Comparison of ENCODE assay signal across 12 cellular contexts in genomic region chr21:39712976-39713375, GRCh38. TPM values are rescaled to one million over a fixed set of nuclear protein-coding genes. Genes with fewer than 3 reads are reported as not detected.
DNase-seq lines count a peak whose midpoint lies in the region; ATAC-seq and TF ChIP-seq lines count a peak whose summit lies in the region.
"Had no signal": no experiment of that assay in that cellular context is flagged by ENCODE, and none has a peak within 500 bp of the region (broad histone marks: within the 10 kb centered on the region; RNA-seq: fewer than 3 reads in every experiment).

No MANE protein-coding gene starts in this region.

- H3K9me2 ChIP-seq in GM23338 (ENCODE audit: insufficient read depth), result peaks cover 27% of the 10 kb centered on the region

- H2AFZ ChIP-seq in GM23338, result no peak overlapping the region

- H3K4me2 ChIP-seq in GM23338, result no peak overlapping the region

- H3K27ac Mint-ChIP-seq in GM23338, result no peak overlapping the region
- no peak overlapping the region for H3K27ac Mint-ChIP-seq in stimulated activated naive CD8-positive, alpha-beta T cell treated with anti-CD3 and anti-CD28 coated beads, Interleukin-15, amount 100 ng/mL, for 72 hours

- ATAC-seq in GM23338 (peak; percentile 71), GM19463 (IDR thresholded peaks at IDR 0.05; ENCODE audit: unreplicated experiment) (no peak)
- no peak for ATAC-seq in stimulated activated naive CD8-positive, alpha-beta T cell treated with anti-CD3 and anti-CD28 coated beads, Interleukin-15, amount 100 ng/mL, for 72 hours

- peak in 1 of 2 experiments; percentile 64; a peak in 3 of 4 replicates for TF ChIP-seq CTCF in GM23338 (conservative IDR thresholded peaks at IDR 0.05; ENCODE audit: low read depth in 2 of 2)

- H3K4me1 ChIP-seq in GM23338 (ENCODE audit: insufficient read depth), result peaks cover 14% of the 10 kb centered on the region

- H3K36me3 Mint-ChIP-seq in GM23338 (ENCODE audit: low read depth), result peaks cover 35% of the 10 kb centered on the region

- no peak overlapping the region for H3K4me3 Mint-ChIP-seq in GM23338
- H3K4me3 Mint-ChIP-seq in stimulated activated naive CD8-positive, alpha-beta T cell treated with anti-CD3 and anti-CD28 coated beads, Interleukin-15, amount 100 ng/mL, for 72 hours, result no peak overlapping the region

- H3K27me3 Mint-ChIP-seq in GM23338 (ENCODE audit: insufficient read depth, low read depth, poor library complexity), result peaks cover 6% of the 10 kb centered on the region
- peaks cover 14% of the 10 kb centered on the region for H3K27me3 Mint-ChIP-seq in stimulated activated naive CD8-positive, alpha-beta T cell treated with anti-CD3 and anti-CD28 coated beads, Interleukin-15, amount 100 ng/mL, for 72 hours

- no peaks in the 10 kb centered on the region for H4K20me1 ChIP-seq in GM23338 (replicated peaks; ENCODE audit: insufficient read depth)

- no peaks in the 10 kb centered on the region for H3K79me2 ChIP-seq in GM23338 (replicated peaks; ENCODE audit: insufficient read depth)

- H3K9me3 Mint-ChIP-seq in GM23338, result no peaks in the 10 kb centered on the region; the same call in none of the 3 replicates
- H3K9me3 Mint-ChIP-seq in stimulated activated naive CD8-positive, alpha-beta T cell treated with anti-CD3 and anti-CD28 coated beads, Interleukin-15, amount 100 ng/mL, for 72 hours, result no peaks in the 10 kb centered on the region

- H3K27ac ChIP-seq in GM23338 (ENCODE audit: low read depth), result no peak overlapping the region

- H3F3A ChIP-seq in GM23338 (replicated peaks; ENCODE audit: low read depth), result no peaks in the 10 kb centered on the region

- peaks cover 8% of the 10 kb centered on the region for H3K4me1 Mint-ChIP-seq in GM23338
- no peaks in the 10 kb centered on the region for H3K4me1 Mint-ChIP-seq in stimulated activated naive CD8-positive, alpha-beta T cell treated with anti-CD3 and anti-CD28 coated beads, Interleukin-15, amount 100 ng/mL, for 72 hours

- no peaks in the 10 kb centered on the region for H3K27me3 ChIP-seq in GM23338 (ENCODE audit: insufficient read depth)

- no peak overlapping the region for H3K4me3 ChIP-seq in GM23338

- DNase-seq in GM23338 (ENCODE audit: low spot score), result peak; percentile 52
- DNase-seq in NCI-H1092 treated with DMSO at 0.1 percent for 48 hours (lab: John Stamatoyannopoulos, UW), result peak; percentile 50
- peak; percentile 39 for DNase-seq in RPMI8226
- peak; percentile 36 for DNase-seq in myocyte (ENCODE audit: low read depth)
- no peak for DNase-seq in stimulated activated naive CD8-positive, alpha-beta T cell treated with anti-CD3 and anti-CD28 coated beads, Interleukin-15, amount 100 ng/mL, for 72 hours
- no peak for DNase-seq in kidney tubule cell (ENCODE audit: low spot score)
- DNase-seq: activated naive CD4-positive, alpha-beta T cell treated with anti-CD3 and anti-CD28 coated beads, Interleukin-2, amount 50 U/mL, for 16 hours; central memory CD4-positive, alpha-beta T cell; head of caudate nucleus; KG1; NCI-H446 had no signal

- no peaks in the 10 kb centered on the region; the same call in 1 of the 2 replicates for H3K36me3 ChIP-seq in GM23338 (ENCODE audit: insufficient read depth)

TF ChIP-seq in GM23338, 12 proteins besides CTCF, POLR2A, EP300 and RAD21:
- no peak for TF ChIP-seq POLR2AphosphoS5 (IDR thresholded peaks at IDR 0.05; ENCODE audit: low read depth)
- TF ChIP-seq ZNF462 (CRISPR knock-in tag; IDR thresholded peaks at IDR 0.05), result no peak
- no peak for TF ChIP-seq NANOG (IDR thresholded peaks at IDR 0.05; ENCODE audit: borderline replicate concordance)
- TF ChIP-seq ZNF331 (CRISPR knock-in tag; IDR thresholded peaks at IDR 0.05; ENCODE audit: low read depth), result no peak
- TF ChIP-seq REST (IDR thresholded peaks at IDR 0.05; ENCODE audit: unreplicated experiment), result no peak
- TF ChIP-seq EZH2phosphoT487 (IDR thresholded peaks at IDR 0.05; ENCODE audit: unreplicated experiment), result no peak
- no peak for TF ChIP-seq EZH2 (IDR thresholded peaks at IDR 0.05; ENCODE audit: low read depth, unreplicated experiment)
- TF ChIP-seq STAT1 (IDR thresholded peaks at IDR 0.05; ENCODE audit: unreplicated experiment), result no peak

RNA-seq across cellular contexts. Expression of gene IGSF5, which starts 32.0 kb away (rescaled TPM):
- 4.2 and 10.1 TPM in 2 replicates for total RNA-seq in GM23338 (2014; rRNA removed; shearing (Covaris generic))
- polyA plus RNA-seq in GM23338 (2016; fragmentation: Nextera tagmentation; extraction: Ambion mirVana), result 3.8 and 4.4 TPM in 2 replicates
- total RNA-seq in myocyte, result 0.19 and 0.42 TPM in 2 replicates
- 0.52 TPM for polyA plus RNA-seq in myocyte (2012)

Comparison
In these comparisons a context has a peak if more than half of its experiments do, and no peak if none do; other contexts are left out.
1. DNase-seq: peak in GM23338 (single experiment), NCI-H1092 treated with DMSO at 0.1 percent for 48 hours (single experiment), RPMI8226 (single experiment) and myocyte (single experiment); none in stimulated activated naive CD8-positive, alpha-beta T cell treated with anti-CD3 and anti-CD28 coated beads, Interleukin-15, amount 100 ng/mL, for 72 hours (0 of 2) and kidney tubule cell (single experiment).